18 cellular contexts compared by ENCODE assay signal in the genomic region with DNA sequence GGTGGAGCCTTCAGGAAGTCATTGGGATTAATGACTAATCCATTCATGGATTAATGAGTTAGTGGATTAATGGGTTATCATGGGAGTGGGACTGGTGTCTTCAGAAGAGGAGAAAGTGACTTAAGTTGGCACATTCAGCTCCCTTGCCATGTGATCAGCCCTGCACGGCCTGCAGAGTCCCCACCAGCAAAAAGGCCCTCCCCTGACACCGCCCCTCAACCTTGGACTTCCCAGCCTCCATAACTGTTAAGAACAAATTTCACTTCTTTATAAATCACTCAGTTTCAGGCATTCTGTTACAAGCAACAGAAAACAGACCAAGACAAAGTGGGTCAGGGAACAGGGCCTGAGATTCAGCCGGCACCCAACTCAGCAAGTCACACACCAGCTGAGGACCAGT.
"Had no signal": no experiment of that assay in that cellular context is flagged by ENCODE, and none has a peak within 500 bp of the region (broad histone marks: within the 10 kb centered on the region; RNA-seq: fewer than 3 reads in every experiment).

No MANE protein-coding gene starts in this region.

- H3K9me3 ChIP-seq: colonic mucosa, suprapubic skin had no signal

- DNase-seq: activated CD4-positive, alpha-beta T cell treated with anti-CD3 and anti-CD28 coated beads, Interleukin-2, amount 50 U/mL, for 48 hours; activated naive CD4-positive, alpha-beta T cell treated with anti-CD3 and anti-CD28 coated beads for 36 hours; central memory CD4-positive, alpha-beta T cell; colonic mucosa; hippocampal formation; retina; stimulated activated CD4-positive, alpha-beta T cell treated with anti-CD3 and anti-CD28 coated beads, Interleukin-4, amount 100 ng/mL, for 4 hours; stimulated activated CD8-positive, alpha-beta memory T cell treated with anti-CD3 and anti-CD28 coated beads, Interleukin-4, amount 100 ng/mL, for 48 hours; T-helper 1 cell; T1000 had no signal

- H3K4me3 ChIP-seq: colonic mucosa, smooth muscle cell, suprapubic skin had no signal

- H3K36me3 ChIP-seq: colonic mucosa, suprapubic skin had no signal

- H3K27ac Mint-ChIP-seq: activated naive CD4-positive, alpha-beta T cell treated with anti-CD3 and anti-CD28 coated beads for 36 hours; activated T-helper 2 cell treated with anti-CD3 and anti-CD28 coated beads, Interferon-gamma antibody, Interleukin-2, Interleukin-4, amounts not matched to agents 10 μg/mL and 5 μg/mL and 100 μg/mL, durations not matched to agents 14 hours and 24 hours and 36 hours; stimulated activated naive CD8-positive, alpha-beta T cell treated with anti-CD3 and anti-CD28 coated beads, Interleukin-15, Interleukin-2, amounts not matched to agents 100 ng/mL and 50 ng/mL, for 24 hours; type B pancreatic cell had no signal

- H3K27me3 ChIP-seq: colonic mucosa, suprapubic skin had no signal

- H3K27ac ChIP-seq: colonic mucosa, parathyroid adenoma, suprapubic skin, VCaP had no signal

- H3K27me3 Mint-ChIP-seq: stimulated activated naive CD8-positive, alpha-beta T cell treated with anti-CD3 and anti-CD28 coated beads, Interleukin-15, Interleukin-2, amounts not matched to agents 100 ng/mL and 50 ng/mL, for 24 hours; type B pancreatic cell had no signal

- H3K9me3 Mint-ChIP-seq: activated naive CD4-positive, alpha-beta T cell treated with anti-CD3 and anti-CD28 coated beads for 36 hours; activated T-helper 2 cell treated with anti-CD3 and anti-CD28 coated beads, Interferon-gamma antibody, Interleukin-2, Interleukin-4, amounts not matched to agents 10 μg/mL and 5 μg/mL and 100 μg/mL, durations not matched to agents 14 hours and 24 hours and 36 hours; stimulated activated naive CD8-positive, alpha-beta T cell treated with anti-CD3 and anti-CD28 coated beads, Interleukin-15, Interleukin-2, amounts not matched to agents 100 ng/mL and 50 ng/mL, for 24 hours; type B pancreatic cell had no signal

- H3K4me3 Mint-ChIP-seq: activated naive CD4-positive, alpha-beta T cell treated with anti-CD3 and anti-CD28 coated beads for 36 hours; stimulated activated naive CD8-positive, alpha-beta T cell treated with anti-CD3 and anti-CD28 coated beads, Interleukin-15, Interleukin-2, amounts not matched to agents 100 ng/mL and 50 ng/mL, for 24 hours; type B pancreatic cell had no signal

- ATAC-seq: SK-N-SH treated with all-trans-retinoic acid at 6 μM for 48 hours had no signal
